Comparison of ENCODE assay signal across 15 cellular contexts in the genomic region with DNA sequence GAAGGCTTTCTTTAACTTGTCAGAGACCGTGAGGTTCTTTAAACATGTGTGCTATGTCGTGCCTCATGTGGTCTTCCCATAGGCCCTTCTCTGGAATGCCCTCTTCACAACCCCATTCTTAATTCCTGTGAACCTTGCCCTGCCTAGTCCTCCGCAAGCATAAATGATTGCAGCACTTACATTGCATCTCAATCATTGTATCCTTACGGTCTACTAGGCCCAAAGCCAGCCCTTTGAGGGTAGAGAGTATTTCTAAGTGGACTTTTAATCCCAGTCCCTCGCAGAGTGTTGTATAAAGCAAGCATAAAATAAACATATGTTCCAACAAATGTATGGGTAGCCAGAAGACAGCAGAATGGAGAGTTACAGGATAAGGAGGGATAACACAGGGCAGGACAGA.
DNase-seq lines count a peak whose midpoint lies in the region; ATAC-seq and TF ChIP-seq lines count a peak whose summit lies in the region.
"Had no signal": no experiment of that assay in that cellular context is flagged by ENCODE, and none has a peak within 500 bp of the region (broad histone marks: within the 10 kb centered on the region; RNA-seq: fewer than 3 reads in every experiment).

No MANE protein-coding gene starts in this region.

- no peaks in the 10 kb centered on the region for H3K9me3 Mint-ChIP-seq in activated T-cell treated with anti-CD3 and anti-CD28 coated beads, Interleukin-2, amount 50 U/mL, for 24 hours
- H3K9me3 Mint-ChIP-seq in activated CD8-positive, alpha-beta T cell treated with anti-CD3 and anti-CD28 coated beads for 36 hours = no peaks in the 10 kb centered on the region

- H3K27me3 ChIP-seq in stomach smooth muscle (ENCODE audit: control insufficient read depth in 1 of 2, insufficient read depth in 2 of 2, low read length in 2 of 2) = no peaks in the 10 kb centered on the region
- H3K27me3 ChIP-seq: neutrophil, suprapubic skin had no signal

- H3K9me3 ChIP-seq in stomach smooth muscle (ENCODE audit: control insufficient read depth in 2 of 2, low read length in 2 of 2) = no peaks in the 10 kb centered on the region
- H3K9me3 ChIP-seq: neutrophil, suprapubic skin had no signal

- intact Hi-C loops in activated CD8-positive, alpha-beta T cell treated with anti-CD3 and anti-CD28 coated beads for 36 hours (cut with micrococcal nuclease) = loop anchor here (10.0 kb wide), 1 partner anchor 222 kb away; no protein-coding TSS in a partner anchor

- peaks cover 8% of the 10 kb centered on the region for H3K4me1 ChIP-seq in stomach smooth muscle (ENCODE audit: control insufficient read depth, insufficient read depth, low read length)
- H3K4me1 ChIP-seq: suprapubic skin had no signal

- DNase-seq in activated T-cell treated with anti-CD3 and anti-CD28 coated beads, Interleukin-2, amount 50 U/mL, for 24 hours = no peak
- DNase-seq in activated T-cell treated with anti-CD3 and anti-CD28 coated beads, Interleukin-2, amount 50 U/mL, for 1 hour = no peak
- DNase-seq in activated CD8-positive, alpha-beta T cell treated with anti-CD3 and anti-CD28 coated beads for 36 hours = no peak
- DNase-seq in iris pigment epithelial cell (ENCODE audit: low read depth) = peak; percentile 47
- DNase-seq in NK-92 (lab: John Stamatoyannopoulos, UW; ENCODE audit: unreplicated experiment) = no peak
- no peak for DNase-seq in NCI-H524 treated with DMSO at 0.1 percent for 48 hours (lab: John Stamatoyannopoulos, UW)
- DNase-seq: amygdala, DMS 273 treated with DMSO at 0.1 percent for 48 hours, NCI-H524, RPMI8226, T-helper 9 cell had no signal

- no peak overlapping the region for H3K4me3 ChIP-seq in stomach smooth muscle (ENCODE audit: low read length in 2 of 2)
- H3K4me3 ChIP-seq: suprapubic skin had no signal

- ATAC-seq in activated CD8-positive, alpha-beta T cell treated with anti-CD3 and anti-CD28 coated beads for 36 hours = no peak
- ATAC-seq in GM18861 (IDR thresholded peaks at IDR 0.05; ENCODE audit: unreplicated experiment) = no peak

- CTCF ChIA-PET in activated CD8-positive, alpha-beta T cell treated with anti-CD3 and anti-CD28 coated beads for 36 hours (lab: Charles Lee) = no interaction called here

- peak overlapping the region; percentile 46 for H3K27ac ChIP-seq in stomach smooth muscle (ENCODE audit: low read length)
- H3K27ac ChIP-seq: neutrophil, suprapubic skin had no signal

- no peak for TF ChIP-seq CTCF in activated CD8-positive, alpha-beta T cell treated with anti-CD3 and anti-CD28 coated beads for 36 hours (IDR thresholded peaks at IDR 0.05)

- peaks cover 83% of the 10 kb centered on the region for H3K36me3 Mint-ChIP-seq in activated T-cell treated with anti-CD3 and anti-CD28 coated beads, Interleukin-2, amount 50 U/mL, for 24 hours (ENCODE audit: low read depth)
- H3K36me3 Mint-ChIP-seq in activated CD8-positive, alpha-beta T cell treated with anti-CD3 and anti-CD28 coated beads for 36 hours (ENCODE audit: low read depth) = peaks cover 53% of the 10 kb centered on the region

- no peak overlapping the region for H3K9ac ChIP-seq in stomach smooth muscle (ENCODE audit: low read length in 2 of 2)

- H3K36me3 ChIP-seq in stomach smooth muscle (ENCODE audit: control insufficient read depth in 2 of 2, insufficient read depth in 2 of 2, low read length in 2 of 2) = no peaks in the 10 kb centered on the region
- H3K36me3 ChIP-seq: neutrophil, suprapubic skin had no signal

- H3K27me3 Mint-ChIP-seq in activated T-cell treated with anti-CD3 and anti-CD28 coated beads, Interleukin-2, amount 50 U/mL, for 24 hours = no peaks in the 10 kb centered on the region
- no peaks in the 10 kb centered on the region for H3K27me3 Mint-ChIP-seq in activated CD8-positive, alpha-beta T cell treated with anti-CD3 and anti-CD28 coated beads for 36 hours

- peaks cover 84% of the 10 kb centered on the region for H3K4me1 Mint-ChIP-seq in activated T-cell treated with anti-CD3 and anti-CD28 coated beads, Interleukin-2, amount 50 U/mL, for 24 hours (ENCODE audit: low read depth)
- H3K4me1 Mint-ChIP-seq in activated CD8-positive, alpha-beta T cell treated with anti-CD3 and anti-CD28 coated beads for 36 hours (ENCODE audit: low read depth) = peaks cover 77% of the 10 kb centered on the region

- H3K27ac Mint-ChIP-seq in activated T-cell treated with anti-CD3 and anti-CD28 coated beads, Interleukin-2, amount 50 U/mL, for 24 hours = peak overlapping the region; percentile 98
- H3K27ac Mint-ChIP-seq in activated CD8-positive, alpha-beta T cell treated with anti-CD3 and anti-CD28 coated beads for 36 hours = peak overlapping the region; percentile 95

- H3K4me3 Mint-ChIP-seq in activated T-cell treated with anti-CD3 and anti-CD28 coated beads, Interleukin-2, amount 50 U/mL, for 24 hours = no peak overlapping the region
- H3K4me3 Mint-ChIP-seq in activated CD8-positive, alpha-beta T cell treated with anti-CD3 and anti-CD28 coated beads for 36 hours = no peak overlapping the region

- POLR2A ChIA-PET in activated CD8-positive, alpha-beta T cell treated with anti-CD3 and anti-CD28 coated beads for 36 hours (lab: Charles Lee) = interaction anchor here (0.9 kb wide), 1 partner anchor 18 kb away, joined by 3 read pairs; no protein-coding TSS in a partner anchor
